Comparison of ENCODE assay signal across 23 cellular contexts in the genomic region with DNA sequence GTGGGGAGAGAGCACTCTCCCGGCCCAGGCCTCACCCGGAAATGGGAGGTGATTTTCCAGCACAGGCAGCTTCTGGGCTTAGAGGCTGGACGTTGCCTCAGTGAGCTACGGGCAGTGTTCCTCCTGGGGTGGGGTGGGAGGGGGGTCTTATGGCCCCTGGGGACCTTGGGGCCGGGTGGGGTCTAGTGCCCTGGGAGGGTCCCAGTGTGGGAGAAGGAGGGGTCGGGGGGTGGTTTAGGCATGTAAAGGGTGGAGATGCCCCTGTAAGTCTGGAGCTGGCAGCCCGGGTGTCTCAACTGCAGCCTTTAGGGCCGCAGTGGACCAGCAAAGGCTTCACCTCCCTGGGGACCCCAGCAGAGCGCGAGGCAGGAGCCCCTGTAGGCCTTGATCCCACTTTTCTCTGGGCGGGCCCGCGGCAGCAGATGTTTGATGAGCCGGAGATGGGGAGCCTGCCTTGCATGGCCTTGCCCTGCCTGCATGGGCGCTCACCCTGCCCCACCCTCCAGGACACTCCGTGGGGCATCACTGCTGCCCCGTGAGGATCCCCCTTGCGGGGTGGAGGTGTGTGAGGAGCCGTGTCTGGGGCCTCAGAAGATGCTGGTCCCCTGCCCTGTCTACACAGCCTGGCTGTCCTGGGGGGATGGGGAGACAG.
"Had no signal": no experiment of that assay in that cellular context is flagged by ENCODE, and none has a peak within 500 bp of the region (broad histone marks: within the 10 kb centered on the region; RNA-seq: fewer than 3 reads in every experiment).

No MANE protein-coding gene starts in this region.

- H3K9ac ChIP-seq: neural progenitor cell, parathyroid adenoma had no signal

- H3K4me2 ChIP-seq: neural progenitor cell had no signal

- DNase-seq: activated CD4-positive, alpha-beta memory T cell treated with anti-CD3 and anti-CD28 coated beads for 36 hours; activated CD4-positive, alpha-beta T cell treated with anti-CD3 and anti-CD28 coated beads for 36 hours; activated naive CD4-positive, alpha-beta T cell treated with anti-CD3 and anti-CD28 coated beads for 36 hours; activated T-cell treated with anti-CD3 and anti-CD28 coated beads, Interleukin-2, amount 50 U/mL, for 24 hours; anterior cingulate cortex; effector CD8-positive, alpha-beta T cell; immature natural killer cell; midbrain; sigmoid colon; stimulated activated CD8-positive, alpha-beta memory T cell treated with anti-CD3 and anti-CD28 coated beads, Interleukin-4, amount 100 ng/mL, for 48 hours; stimulated activated naive CD4-positive, alpha-beta T cell treated with Interleukin-2 at 50 U/mL for 16 hours had no signal

- H3K4me1 Mint-ChIP-seq: activated CD4-positive, alpha-beta T cell treated with anti-CD3 and anti-CD28 coated beads for 36 hours; central memory CD8-positive, alpha-beta T cell; immature natural killer cell; WTC11 had no signal

- H3K4me3 ChIP-seq: gastroesophageal sphincter, heart left ventricle, lung, neural progenitor cell, sigmoid colon, tibial nerve had no signal

- H3K27ac Mint-ChIP-seq: activated CD4-positive, alpha-beta memory T cell treated with anti-CD3 and anti-CD28 coated beads for 36 hours; activated CD4-positive, alpha-beta T cell treated with anti-CD3 and anti-CD28 coated beads for 36 hours; activated naive CD4-positive, alpha-beta T cell treated with anti-CD3 and anti-CD28 coated beads for 36 hours; activated T-cell treated with anti-CD3 and anti-CD28 coated beads, Interleukin-2, amount 50 U/mL, for 24 hours; activated T-helper 2 cell treated with anti-CD3 and anti-CD28 coated beads, Interferon-gamma antibody, Interleukin-2, Interleukin-4, amounts not matched to agents 10 μg/mL and 5 μg/mL and 100 μg/mL, durations not matched to agents 14 hours and 24 hours and 36 hours; immature natural killer cell; T-helper 2 cell treated with Interferon-gamma antibody and Interleukin-4, amounts not matched to agents 5 μg/mL and 100 μg/mL, for 36 hours; WTC11 had no signal

- ATAC-seq: activated CD4-positive, alpha-beta T cell treated with anti-CD3 and anti-CD28 coated beads for 36 hours; esophagus mucosa; gastroesophageal sphincter; heart left ventricle had no signal

- H3K4me1 ChIP-seq: gastroesophageal sphincter, heart left ventricle, neural progenitor cell, parathyroid adenoma, sigmoid colon, tibial nerve had no signal

- H3K27me3 ChIP-seq: brain microvascular endothelial cell, neural progenitor cell, tibial nerve had no signal

- H3K9me3 Mint-ChIP-seq: activated CD4-positive, alpha-beta memory T cell treated with anti-CD3 and anti-CD28 coated beads for 36 hours; activated naive CD4-positive, alpha-beta T cell treated with anti-CD3 and anti-CD28 coated beads for 36 hours; activated T-cell treated with anti-CD3 and anti-CD28 coated beads, Interleukin-2, amount 50 U/mL, for 24 hours; activated T-helper 2 cell treated with anti-CD3 and anti-CD28 coated beads, Interferon-gamma antibody, Interleukin-2, Interleukin-4, amounts not matched to agents 10 μg/mL and 5 μg/mL and 100 μg/mL, durations not matched to agents 14 hours and 24 hours and 36 hours; central memory CD8-positive, alpha-beta T cell; immature natural killer cell; T-helper 2 cell treated with Interferon-gamma antibody and Interleukin-4, amounts not matched to agents 5 μg/mL and 100 μg/mL, for 36 hours had no signal

- H3K36me3 Mint-ChIP-seq: activated CD4-positive, alpha-beta memory T cell treated with anti-CD3 and anti-CD28 coated beads for 36 hours; immature natural killer cell; WTC11 had no signal

- H2AFZ ChIP-seq: neural progenitor cell, parathyroid adenoma had no signal

- H3K27ac ChIP-seq: brain microvascular endothelial cell, gastroesophageal sphincter, heart left ventricle, neural progenitor cell, parathyroid adenoma, sigmoid colon, tibial nerve had no signal

- H3K36me3 ChIP-seq: brain microvascular endothelial cell, gastroesophageal sphincter, heart left ventricle, neural progenitor cell, sigmoid colon, tibial nerve had no signal

- H3K4me3 Mint-ChIP-seq: activated CD4-positive, alpha-beta memory T cell treated with anti-CD3 and anti-CD28 coated beads for 36 hours; activated CD4-positive, alpha-beta T cell treated with anti-CD3 and anti-CD28 coated beads for 36 hours; activated naive CD4-positive, alpha-beta T cell treated with anti-CD3 and anti-CD28 coated beads for 36 hours; activated T-cell treated with anti-CD3 and anti-CD28 coated beads, Interleukin-2, amount 50 U/mL, for 24 hours; central memory CD8-positive, alpha-beta T cell; immature natural killer cell; neural progenitor cell; T-helper 2 cell treated with Interferon-gamma antibody and Interleukin-4, amounts not matched to agents 5 μg/mL and 100 μg/mL, for 36 hours; WTC11 had no signal

- H3K9me3 ChIP-seq: heart left ventricle, sigmoid colon had no signal
